20 cellular contexts compared by ENCODE assay signal in the genomic region with DNA sequence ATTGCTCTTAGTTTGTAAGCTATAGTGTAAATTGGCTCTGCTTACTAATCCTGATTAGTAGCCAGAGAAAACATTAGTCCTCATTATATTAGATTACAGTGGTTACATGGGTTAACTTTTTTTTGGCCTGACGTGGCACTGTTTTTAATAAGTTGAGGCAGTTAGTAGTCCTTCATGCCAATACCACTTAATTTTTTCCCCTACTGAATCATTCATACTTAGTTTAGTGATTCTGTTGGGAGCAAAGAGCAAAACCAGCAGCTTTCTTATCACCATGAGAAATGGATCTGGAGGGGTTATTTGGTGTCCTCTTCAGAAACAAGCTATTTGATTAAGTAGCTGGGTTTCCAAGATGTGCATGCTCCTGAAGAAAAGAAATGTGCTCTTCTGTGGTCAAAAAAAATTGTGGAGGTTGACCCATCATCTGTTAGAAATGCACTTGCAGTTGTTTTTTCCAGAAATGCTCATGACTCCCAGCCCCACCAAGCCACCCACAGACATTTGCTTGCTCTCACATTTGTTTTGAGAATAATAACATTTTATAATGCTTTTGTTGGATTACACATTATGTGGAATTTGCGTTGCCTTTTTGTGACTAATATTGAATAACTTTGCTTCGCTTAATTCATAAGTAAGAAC.
DNase-seq lines count a peak whose midpoint lies in the region; ATAC-seq and TF ChIP-seq lines count a peak whose summit lies in the region.
"Had no signal": no experiment of that assay in that cellular context is flagged by ENCODE, and none has a peak within 500 bp of the region (broad histone marks: within the 10 kb centered on the region; RNA-seq: fewer than 3 reads in every experiment).

No MANE protein-coding gene starts in this region.

- H3K9me3 Mint-ChIP-seq in endodermal cell = no peaks in the 10 kb centered on the region
- H3K9me3 Mint-ChIP-seq: activated B cell treated with CpG ODN at 0.5 μM for 24 hours; brain; stimulated activated memory B cell treated with anti-CD40 and anti-IgM and Interleukin-4, amounts not matched to agents 10 μg/mL and 1 μg/mL and 100 μg/mL, for 72 hours had no signal

- 94 to 97% methylated on average over 2 to 3 of the region's 3 CpGs for WGBS in endodermal cell (ENCODE audit: insufficient coverage in 1 of 2, insufficient read length in 1 of 2), 2 experiments

- H3K27me3 ChIP-seq in left ventricle myocardium inferior (ENCODE audit: low read depth) (no peaks in the 10 kb centered on the region), endodermal cell (ENCODE audit: control insufficient read depth, insufficient read depth, low read length, poor library complexity, severe bottlenecking) (no peaks in the 10 kb centered on the region)
- H3K27me3 ChIP-seq: BLaER1, right lobe of liver had no signal

- no peak overlapping the region for H3K9ac ChIP-seq in endodermal cell (ENCODE audit: extremely low read depth, low read length, poor library complexity, severe bottlenecking)
- H3K9ac ChIP-seq: BLaER1 had no signal

- DNase-seq in AG10803 (ENCODE audit: low read depth) (peak; percentile 98), LHCN-M2 (ENCODE audit: low read depth) (peak; percentile 98), choroid plexus epithelial cell (ENCODE audit: low read depth) (peak; percentile 94), non-pigmented ciliary epithelial cell (ENCODE audit: low read depth) (peak; percentile 84), left ventricle myocardium inferior (no peak), endodermal cell (no peak)
- DNase-seq in stimulated activated CD4-positive, alpha-beta T cell treated with anti-CD3 and anti-CD28 coated beads, Interleukin-2, amount 100 ng/mL, for 48 hours = no peak
- DNase-seq: activated B cell treated with CpG ODN at 0.5 μM for 24 hours; activated effector memory CD4-positive, alpha-beta T cell treated with anti-CD3 and anti-CD28 coated beads, Interleukin-2, amount 50 U/mL, for 16 hours; DMS53; effector CD4-positive, alpha-beta T cell; NCI-H2029; NCI-H69; right lobe of liver; T-helper 1 cell had no signal

- peaks cover 11% of the 10 kb centered on the region for H3K4me1 Mint-ChIP-seq in endodermal cell
- H3K4me1 Mint-ChIP-seq: activated B cell treated with CpG ODN at 0.5 μM for 24 hours; brain; stimulated activated memory B cell treated with anti-CD40 and anti-IgM and Interleukin-4, amounts not matched to agents 10 μg/mL and 1 μg/mL and 100 μg/mL, for 72 hours had no signal

- no peak for TF ChIP-seq CTCF in AG10803 (conservative IDR thresholded peaks at IDR 0.05; ENCODE audit: low read length)
- no peak for TF ChIP-seq CTCF in choroid plexus epithelial cell (conservative IDR thresholded peaks at IDR 0.05; ENCODE audit: low read depth, low read length)
- no peak for TF ChIP-seq CTCF in left ventricle myocardium inferior (IDR thresholded peaks at IDR 0.05; ENCODE audit: borderline replicate concordance)
- TF ChIP-seq CTCF in endodermal cell (conservative IDR thresholded peaks at IDR 0.05) = no peak

- no peak overlapping the region for H3K27ac ChIP-seq in left ventricle myocardium inferior (replicated peaks)
- no peak overlapping the region for H3K27ac ChIP-seq in endodermal cell (ENCODE audit: low read depth, low read length)
- H3K27ac ChIP-seq: BLaER1, right lobe of liver had no signal

- H3K4me3 ChIP-seq in AG10803 (ENCODE audit: low read length) = no peak overlapping the region
- no peak overlapping the region for H3K4me3 ChIP-seq in choroid plexus epithelial cell (ENCODE audit: low read depth, low read length)
- H3K4me3 ChIP-seq in left ventricle myocardium inferior = no peak overlapping the region
- no peak overlapping the region for H3K4me3 ChIP-seq in endodermal cell (ENCODE audit: low read length)
- H3K4me3 ChIP-seq: BLaER1, right lobe of liver had no signal

- H3K36me3 ChIP-seq in left ventricle myocardium inferior (peaks cover 9% of the 10 kb centered on the region), endodermal cell (ENCODE audit: control insufficient read depth, insufficient read depth, low read length) (no peaks in the 10 kb centered on the region)
- H3K36me3 ChIP-seq: right lobe of liver had no signal

- H3K36me3 Mint-ChIP-seq in endodermal cell (ENCODE audit: low read depth) = no peaks in the 10 kb centered on the region
- H3K36me3 Mint-ChIP-seq: stimulated activated memory B cell treated with anti-CD40 and anti-IgM and Interleukin-4, amounts not matched to agents 10 μg/mL and 1 μg/mL and 100 μg/mL, for 72 hours had no signal

- H3K9me3 ChIP-seq in left ventricle myocardium inferior (replicated peaks) (no peaks in the 10 kb centered on the region), endodermal cell (ENCODE audit: control insufficient read depth, low read length) (no peaks in the 10 kb centered on the region)
- H3K9me3 ChIP-seq: BLaER1, right lobe of liver had no signal

- intact Hi-C loops in left ventricle myocardium inferior (cut with micrococcal nuclease) = no loop called here

- H3K27me3 Mint-ChIP-seq in endodermal cell (ENCODE audit: insufficient read depth) = no peaks in the 10 kb centered on the region
- H3K27me3 Mint-ChIP-seq: activated B cell treated with CpG ODN at 0.5 μM for 24 hours; brain; stimulated activated memory B cell treated with anti-CD40 and anti-IgM and Interleukin-4, amounts not matched to agents 10 μg/mL and 1 μg/mL and 100 μg/mL, for 72 hours had no signal

- ATAC-seq in HG02870 (IDR thresholded peaks at IDR 0.05; ENCODE audit: unreplicated experiment) = no peak
- ATAC-seq: Panc1; right lobe of liver; stimulated activated memory B cell treated with anti-CD40 and anti-IgM and Interleukin-4, amounts not matched to agents 10 μg/mL and 1 μg/mL and 100 μg/mL, for 72 hours had no signal

- no peaks in the 10 kb centered on the region for H3K4me1 ChIP-seq in left ventricle myocardium inferior
- peaks cover 6% of the 10 kb centered on the region for H3K4me1 ChIP-seq in endodermal cell (ENCODE audit: control insufficient read depth, insufficient read depth, low read length)
- H3K4me1 ChIP-seq: BLaER1, right lobe of liver had no signal

- no peak overlapping the region for H3K4me3 Mint-ChIP-seq in endodermal cell
- H3K4me3 Mint-ChIP-seq: activated B cell treated with CpG ODN at 0.5 μM for 24 hours; brain; stimulated activated memory B cell treated with anti-CD40 and anti-IgM and Interleukin-4, amounts not matched to agents 10 μg/mL and 1 μg/mL and 100 μg/mL, for 72 hours had no signal

- H3K27ac Mint-ChIP-seq in endodermal cell = no peak overlapping the region
- H3K27ac Mint-ChIP-seq: activated B cell treated with CpG ODN at 0.5 μM for 24 hours; stimulated activated memory B cell treated with anti-CD40 and anti-IgM and Interleukin-4, amounts not matched to agents 10 μg/mL and 1 μg/mL and 100 μg/mL, for 72 hours had no signal

Comparison
In these comparisons a context has a peak if more than half of its experiments do, and no peak if none do; other contexts are left out.
1. DNase-seq: peak in AG10803 (single experiment), LHCN-M2 (single experiment), choroid plexus epithelial cell (single experiment) and non-pigmented ciliary epithelial cell (single experiment); none in stimulated activated CD4-positive, alpha-beta T cell treated with anti-CD3 and anti-CD28 coated beads, Interleukin-2, amount 100 ng/mL, for 48 hours (0 of 2), left ventricle myocardium inferior (single experiment) and endodermal cell (single experiment).